1 cellular context compared by ENCODE assay signal in genomic region chr20:47122560-47122959, GRCh38.
TF ChIP-seq lines count a peak whose summit lies in the region.

No MANE protein-coding gene starts in this region.

TF ChIP-seq in A549, 52 proteins besides CTCF, POLR2A, EP300 and RAD21 (continued from another document):
- no peak for TF ChIP-seq ATOH8 (CRISPR knock-in tag; IDR thresholded peaks at IDR 0.05; ENCODE audit: low read depth)
